ENCODE assay signal across 8 cellular contexts in genomic region chr3:197428117-197428761, GRCh38.
DNase-seq lines count a peak whose midpoint lies in the region; ATAC-seq and TF ChIP-seq lines count a peak whose summit lies in the region.

No MANE protein-coding gene starts in this region.

- no peaks in the 10 kb centered on the region for H3K9me3 ChIP-seq in testis

- peaks cover 28% of the 10 kb centered on the region for H3K4me1 ChIP-seq in testis

- H3K4me1 Mint-ChIP-seq in Calu3 (ENCODE audit: low read depth, unreplicated experiment) (peaks cover 11% of the 10 kb centered on the region), chondrocyte (ENCODE audit: low read depth) (peaks cover 79% of the 10 kb centered on the region), nephron progenitor cell (peaks cover 97% of the 10 kb centered on the region)
- H3K4me1 Mint-ChIP-seq in T-helper 1 cell treated with Interleukin-12 subunit alpha and Interleukin-12 subunit beta and Interleukin-4 antibody, amounts not matched to agents 30 μg/mL and 1 μg/mL, for 36 hours (ENCODE audit: low read depth): peaks cover 33% of the 10 kb centered on the region

- no TSS peak for BruUV-seq in Calu3 (replicated peaks; lab: Mats Ljungman, UMichigan)

- intact Hi-C loops in Calu3 (cut with micrococcal nuclease; ENCODE audit: unreplicated experiment) (no loop called here), testis (cut with DNase I; ENCODE audit: low total_unique reads) (no loop called here)

- H3K27ac Mint-ChIP-seq in Calu3 (ENCODE audit: unreplicated experiment): no peak overlapping the region
- H3K27ac Mint-ChIP-seq in T-helper 1 cell treated with Interleukin-12 subunit alpha and Interleukin-12 subunit beta and Interleukin-4 antibody, amounts not matched to agents 30 μg/mL and 1 μg/mL, for 36 hours: peak overlapping the region; percentile 92
- H3K27ac Mint-ChIP-seq in chondrocyte (ENCODE audit: unreplicated experiment): peak overlapping the region; percentile 74
- peak overlapping the region; percentile 4 for H3K27ac Mint-ChIP-seq in nephron progenitor cell

- no peak overlapping the region for H3K27ac ChIP-seq in testis

- H3K36me3 Mint-ChIP-seq in Calu3 (ENCODE audit: insufficient read depth, unreplicated experiment) (no peaks in the 10 kb centered on the region), chondrocyte (ENCODE audit: low read depth) (no peaks in the 10 kb centered on the region), nephron progenitor cell (ENCODE audit: low read depth) (no peaks in the 10 kb centered on the region)
- no peaks in the 10 kb centered on the region for H3K36me3 Mint-ChIP-seq in T-helper 1 cell treated with Interleukin-12 subunit alpha and Interleukin-12 subunit beta and Interleukin-4 antibody, amounts not matched to agents 30 μg/mL and 1 μg/mL, for 36 hours (ENCODE audit: low read depth)

- H3K4me3 Mint-ChIP-seq in Calu3 (ENCODE audit: low read depth, unreplicated experiment) (peak overlapping the region; percentile 29), chondrocyte (ENCODE audit: unreplicated experiment) (peak overlapping the region; percentile 1), nephron progenitor cell (peak overlapping the region; percentile 74)
- H3K4me3 Mint-ChIP-seq in T-helper 1 cell treated with Interleukin-12 subunit alpha and Interleukin-12 subunit beta and Interleukin-4 antibody, amounts not matched to agents 30 μg/mL and 1 μg/mL, for 36 hours: peak overlapping the region; percentile 73

- DNase-seq in Calu3: peak; percentile 61
- DNase-seq in chondrocyte (ENCODE audit: low spot score): no peak
- peak; percentile 60 for DNase-seq in nephron progenitor cell
- no peak for DNase-seq in NCI-H2227 (lab: John Stamatoyannopoulos, UW; ENCODE audit: unreplicated experiment)
- no peak for DNase-seq in testis
- DNase-seq in NCI-H1092 (lab: John Stamatoyannopoulos, UW): no peak

- TF ChIP-seq CTCF in Calu3 (IDR thresholded peaks at IDR 0.05; ENCODE audit: unreplicated experiment): no peak
- TF ChIP-seq CTCF in chondrocyte (IDR thresholded peaks at IDR 0.05): no peak
- TF ChIP-seq CTCF in nephron progenitor cell (IDR thresholded peaks at IDR 0.05): no peak
- TF ChIP-seq CTCF in testis (IDR thresholded peaks at IDR 0.05): no peak

- ATAC-seq in GM18511 (IDR thresholded peaks at IDR 0.05; ENCODE audit: unreplicated experiment): no peak

- H3K9me3 Mint-ChIP-seq in Calu3 (ENCODE audit: low read depth, unreplicated experiment) (no peaks in the 10 kb centered on the region), chondrocyte (ENCODE audit: low read depth) (peaks cover 2% of the 10 kb centered on the region), nephron progenitor cell (peaks cover 5% of the 10 kb centered on the region)
- no peaks in the 10 kb centered on the region for H3K9me3 Mint-ChIP-seq in T-helper 1 cell treated with Interleukin-12 subunit alpha and Interleukin-12 subunit beta and Interleukin-4 antibody, amounts not matched to agents 30 μg/mL and 1 μg/mL, for 36 hours

- WGBS in testis, 2 donors: 67 to 68% methylated on average over 10 of the region's 10 CpGs

- peaks cover 28% of the 10 kb centered on the region for H3K27me3 Mint-ChIP-seq in Calu3 (ENCODE audit: unreplicated experiment)
- peaks cover 24% of the 10 kb centered on the region for H3K27me3 Mint-ChIP-seq in T-helper 1 cell treated with Interleukin-12 subunit alpha and Interleukin-12 subunit beta and Interleukin-4 antibody, amounts not matched to agents 30 μg/mL and 1 μg/mL, for 36 hours (ENCODE audit: low read depth)
- H3K27me3 Mint-ChIP-seq in chondrocyte (ENCODE audit: low read depth): no peaks in the 10 kb centered on the region
- peaks cover 17% of the 10 kb centered on the region for H3K27me3 Mint-ChIP-seq in nephron progenitor cell (ENCODE audit: low read depth, poor library complexity)

- no peaks in the 10 kb centered on the region for H3K36me3 ChIP-seq in testis (ENCODE audit: low read depth, missing control alignments)

- no peaks in the 10 kb centered on the region for H3K27me3 ChIP-seq in testis

- CTCF ChIA-PET in Calu3 (lab: Charles Lee): no interaction called here

- no peak overlapping the region for H3K4me3 ChIP-seq in testis

- TF ChIP-seq POLR2A in testis (IDR thresholded peaks at IDR 0.05): no peak

Comparison
In these comparisons a context has a peak if more than half of its experiments do, and no peak if none do; other contexts are left out.
1. DNase-seq: peak in Calu3 (single experiment) and nephron progenitor cell (single experiment); none in chondrocyte (single experiment), NCI-H2227 (single experiment), testis (single experiment) and NCI-H1092 (single experiment).
2. H3K4me3 Mint-ChIP-seq: peak in every context shown above with its lines; median percentile 74 in nephron progenitor cell; 73 in T-helper 1 cell treated with Interleukin-12 subunit alpha and Interleukin-12 subunit beta and Interleukin-4 antibody, amounts not matched to agents 30 μg/mL and 1 μg/mL, for 36 hours; 29 in Calu3; 1 in chondrocyte.